24 cellular contexts compared by ENCODE assay signal in the genomic region with DNA sequence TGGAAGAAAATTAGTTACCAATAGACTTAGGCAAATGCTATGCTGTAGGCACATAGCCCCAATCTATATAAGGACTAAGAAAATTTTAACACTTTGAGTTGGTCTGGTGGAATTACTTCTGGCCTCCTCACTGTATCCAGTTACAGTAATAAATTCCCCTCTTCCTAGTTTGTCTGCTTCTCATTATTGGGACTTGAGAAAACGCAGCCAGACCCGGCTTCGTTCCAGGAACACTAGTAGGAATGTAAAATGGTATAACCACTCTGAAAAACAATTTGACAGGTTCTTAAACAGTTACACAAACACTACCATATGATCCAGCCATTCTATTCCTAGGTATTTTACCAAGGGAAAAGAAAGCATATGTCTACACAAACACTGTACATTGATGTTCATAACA.
"Had no signal": no experiment of that assay in that cellular context is flagged by ENCODE, and none has a peak within 500 bp of the region (broad histone marks: within the 10 kb centered on the region; RNA-seq: fewer than 3 reads in every experiment).

No MANE protein-coding gene starts in this region.

- H3K27ac ChIP-seq: epithelial cell of prostate, left lung, neutrophil, pancreas, right lobe of liver, thoracic aorta, tibial nerve, upper lobe of left lung had no signal

- H3K4me3 ChIP-seq: left lung, mucosa of descending colon, pancreas, right lobe of liver, thoracic aorta, tibial nerve, upper lobe of left lung had no signal

- H3K36me3 ChIP-seq: left lung, neutrophil, pancreas, right lobe of liver, thoracic aorta, tibial nerve, upper lobe of left lung had no signal

- ATAC-seq: esophagus mucosa; left cardiac atrium; left lung; mucosa of descending colon; natural killer cell treated with Interleukin-12 subunit alpha and Interleukin-12 subunit beta and Interleukin-15 and Interleukin-18, amount 100 ng/mL, for 72 hours; pancreas; right lobe of liver; stimulated activated naive B cell treated with anti-CD40 and anti-IgM and Interleukin-4, amounts not matched to agents 10 μg/mL and 1 μg/mL and 100 μg/mL, for 72 hours had no signal

- DNase-seq: effector CD8-positive, alpha-beta T cell; endodermal cell; kidney; left cardiac atrium; left lung; mesenchymal stem cell; mucosa of descending colon; naive B cell; pancreas; right lobe of liver; small intestine; stimulated activated CD4-positive, alpha-beta T cell treated with anti-CD3 and anti-CD28 coated beads, Interleukin-15, amount 100 ng/mL, for 24 hours; stimulated activated CD4-positive, alpha-beta T cell treated with anti-CD3 and anti-CD28 coated beads, Interleukin-2, amount 100 ng/mL, for 48 hours; stimulated activated naive B cell treated with anti-CD40 and anti-IgM and Interleukin-4, amounts not matched to agents 10 μg/mL and 1 μg/mL and 100 μg/mL, for 72 hours; upper lobe of left lung had no signal

- H3K9me3 ChIP-seq: mucosa of descending colon, neutrophil, pancreas, right lobe of liver, thoracic aorta, tibial nerve, upper lobe of left lung had no signal

- H3K27me3 ChIP-seq: left lung, neutrophil, pancreas, right lobe of liver, tibial nerve, upper lobe of left lung had no signal

- H3K4me1 ChIP-seq: left lung, pancreas, right lobe of liver, tibial nerve, upper lobe of left lung had no signal

- FAIRE-seq: colon, frontal cortex, kidney, pancreas, small intestine, urothelium cell line had no signal
